ENCODE assay signal across 8 cellular contexts in genomic region chr4:22897520-22898108, GRCh38.
A peak's percentile ranks its signal among the peaks of the same experiment; 100 is the strongest.
DNase-seq lines count a peak whose midpoint lies in the region; ATAC-seq and TF ChIP-seq lines count a peak whose summit lies in the region.

No MANE protein-coding gene starts in this region.

- no peak overlapping the region for H3K4me3 ChIP-seq in breast epithelium

- peak; percentile 38 to 63 (median 54) for TF ChIP-seq CTCF in breast epithelium (IDR thresholded peaks at IDR 0.05)

- no peaks in the 10 kb centered on the region for H3K4me1 ChIP-seq in breast epithelium

- intact Hi-C loops in breast epithelium (cut with DNase I; ENCODE audit: low total_unique reads), result no loop called here

- ATAC-seq in HG02759 (IDR thresholded peaks at IDR 0.05; ENCODE audit: unreplicated experiment) (peak; percentile 42), HG03354 (IDR thresholded peaks at IDR 0.05; ENCODE audit: poor library complexity, severe bottlenecking, unreplicated experiment) (no peak)

- H3K9me3 ChIP-seq in breast epithelium, result no peaks in the 10 kb centered on the region

- H3K27ac ChIP-seq in breast epithelium, result no peak overlapping the region

- DNase-seq in NCI-H345 (lab: John Stamatoyannopoulos, UW), result peak; percentile 1
- no peak for DNase-seq in NCI-H345 treated with DMSO at 0.1 percent for 48 hours (lab: John Stamatoyannopoulos, UW; ENCODE audit: unreplicated experiment)
- peak; percentile 45 for DNase-seq in NOMO-1 treated with DMSO at 0.1 percent for 48 hours (lab: John Stamatoyannopoulos, UW; ENCODE audit: unreplicated experiment)
- DNase-seq in breast epithelium (ENCODE audit: low spot score in 2 of 2), result no peak
- peak; percentile 34 for DNase-seq in medulla oblongata (ENCODE audit: extremely low spot score)
- DNase-seq in NCI-H2029 treated with DMSO at 0.1 percent for 48 hours (lab: John Stamatoyannopoulos, UW), result no peak

- H3K27me3 ChIP-seq in breast epithelium, result no peaks in the 10 kb centered on the region

- TF ChIP-seq POLR2A in breast epithelium (IDR thresholded peaks at IDR 0.05), result no peak

- H3K36me3 ChIP-seq in breast epithelium, result no peaks in the 10 kb centered on the region

Comparison
In these comparisons a context has a peak if more than half of its experiments do, and no peak if none do; other contexts are left out.
1. DNase-seq: peak in NCI-H345 (single experiment), NOMO-1 treated with DMSO at 0.1 percent for 48 hours (single experiment) and medulla oblongata (single experiment); none in NCI-H345 treated with DMSO at 0.1 percent for 48 hours (single experiment), breast epithelium (0 of 2) and NCI-H2029 treated with DMSO at 0.1 percent for 48 hours (single experiment).